22 cellular contexts compared by ENCODE assay signal in genomic region chr5:118060833-118061232, GRCh38.
A peak's percentile ranks its signal among the peaks of the same experiment; 100 is the strongest.
DNase-seq lines count a peak whose midpoint lies in the region; ATAC-seq, FAIRE-seq and TF ChIP-seq lines count a peak whose summit lies in the region.
"Had no signal": no experiment of that assay in that cellular context is flagged by ENCODE, and none has a peak within 500 bp of the region (broad histone marks: within the 10 kb centered on the region; RNA-seq: fewer than 3 reads in every experiment).

No MANE protein-coding gene starts in this region.

- POLR2A ChIA-PET in T-cell (lab: Charles Lee) = no interaction called here

- CTCF ChIA-PET in T-cell (lab: Charles Lee) = no interaction called here

- H3K27me3 ChIP-seq in bronchial epithelial cell (ENCODE audit: control insufficient read depth, insufficient read depth, low read length) = no peaks in the 10 kb centered on the region
- H3K27me3 ChIP-seq: neutrophil, tibial nerve had no signal

- in situ Hi-C loops in KBM-7 (cut with MboI; ENCODE audit: low pct_unique_long_range_greater_than_20kb, low sequenced_read_pairs) = no loop called here

- H3K4me1 Mint-ChIP-seq in neural crest cell = no peaks in the 10 kb centered on the region
- no peaks in the 10 kb centered on the region for H3K4me1 Mint-ChIP-seq in T-cell
- H3K4me1 Mint-ChIP-seq: CD4-positive, alpha-beta memory T cell; T-helper 17 cell had no signal

- H3K4me3 ChIP-seq in bronchial epithelial cell (ENCODE audit: low read depth, low read length) = no peak overlapping the region
- H3K4me3 ChIP-seq: tibial nerve had no signal

- FAIRE-seq in G401.6 (lab: Jason Lieb, UNC) (peak; percentile 3), bronchial epithelial cell (lab: Jason Lieb, UNC) (no peak)
- FAIRE-seq: colon, keratinocyte had no signal

- peaks cover 3% of the 10 kb centered on the region for H3K36me3 Mint-ChIP-seq in neural crest cell (ENCODE audit: low read depth)
- H3K36me3 Mint-ChIP-seq in T-cell = no peaks in the 10 kb centered on the region
- H3K36me3 Mint-ChIP-seq: CD4-positive, alpha-beta memory T cell had no signal

- H3K27me3 Mint-ChIP-seq in neural crest cell (ENCODE audit: low read depth) (no peaks in the 10 kb centered on the region), T-cell (no peaks in the 10 kb centered on the region)
- H3K27me3 Mint-ChIP-seq: CD4-positive, alpha-beta memory T cell; T-helper 17 cell had no signal

- H3K9me3 Mint-ChIP-seq in neural crest cell = peaks cover 14% of the 10 kb centered on the region
- H3K9me3 Mint-ChIP-seq in T-cell = peaks cover 7 to 27% (median 10%) of the 10 kb centered on the region in 3 donors

- H3K27ac Mint-ChIP-seq in neural crest cell (ENCODE audit: unreplicated experiment) = no peak overlapping the region
- H3K27ac Mint-ChIP-seq in T-cell = no peak overlapping the region
- H3K27ac Mint-ChIP-seq: CD4-positive, alpha-beta memory T cell; T-helper 17 cell had no signal

- ATAC-seq in GM21737 (IDR thresholded peaks at IDR 0.05; ENCODE audit: unreplicated experiment) = no peak
- ATAC-seq in T-cell (replicated peaks in 1 of 4) = no peak
- ATAC-seq: activated CD4-positive, CD25-positive, alpha-beta regulatory T cell treated with anti-CD3 and anti-CD28 coated beads, Interleukin-2, amount 50 U/mL, for 24 hours; T-helper 17 cell had no signal

- no peak for TF ChIP-seq CTCF in bronchial epithelial cell (IDR thresholded peaks at IDR 0.05; ENCODE audit: insufficient read depth, low read length, severe bottlenecking)
- peak; percentile 55 for TF ChIP-seq CTCF in neural crest cell (conservative IDR thresholded peaks at IDR 0.05)

- H3K36me3 ChIP-seq in bronchial epithelial cell (ENCODE audit: control insufficient read depth, insufficient read depth, low read length) = no peaks in the 10 kb centered on the region
- H3K36me3 ChIP-seq: neutrophil, tibial nerve had no signal

- DNase-seq in KBM-7 = peak; percentile 14
- peak; percentile 10 for DNase-seq in bronchial epithelial cell (ENCODE audit: low read depth)
- no peak for DNase-seq in neural crest cell (ENCODE audit: low read depth, low spot score)
- DNase-seq in GF-D8 (lab: John Stamatoyannopoulos, UW) = no peak
- DNase-seq in activated CD8-positive, alpha-beta memory T cell treated with anti-CD3 and anti-CD28 coated beads, Interleukin-2, amount 50 U/mL, for 48 hours = no peak
- no peak for DNase-seq in T-cell
- DNase-seq: activated effector memory CD4-positive, alpha-beta T cell treated with anti-CD3 and anti-CD28 coated beads, Interleukin-2, amount 50 U/mL, for 16 hours; amygdala; CD4-positive, alpha-beta memory T cell; head of caudate nucleus; midbrain; NCI-H2171 treated with DMSO at 0.1 percent for 48 hours; RPMI8226; stimulated activated CD4-positive, alpha-beta T cell treated with anti-CD3 and anti-CD28 coated beads, Interleukin-2, amount 100 ng/mL, for 48 hours; T-helper 17 cell had no signal

- H3K4me3 Mint-ChIP-seq in neural crest cell = no peak overlapping the region
- no peak overlapping the region for H3K4me3 Mint-ChIP-seq in T-cell
- H3K4me3 Mint-ChIP-seq: CD4-positive, alpha-beta memory T cell; T-helper 17 cell had no signal

Comparison
In these comparisons a context has a peak if more than half of its experiments do, and no peak if none do; other contexts are left out.
1. DNase-seq: peak in KBM-7 (single experiment) and bronchial epithelial cell (single experiment); none in neural crest cell (single experiment), GF-D8 (single experiment), activated CD8-positive, alpha-beta memory T cell treated with anti-CD3 and anti-CD28 coated beads, Interleukin-2, amount 50 U/mL, for 48 hours (single experiment) and T-cell (0 of 34).